ENCODE assay signal across 8 cellular contexts in genomic region chr16:29900102-29900887, GRCh38. TPM values are rescaled to one million over a fixed set of nuclear protein-coding genes. Genes with fewer than 3 reads are reported as not detected.
A peak's percentile ranks its signal among the peaks of the same experiment; 100 is the strongest.
DNase-seq lines count a peak whose midpoint lies in the region; ATAC-seq and TF ChIP-seq lines count a peak whose summit lies in the region.

Gene ASPHD1 (plus strand): TSS chr16:29900488. CDS start chr16:29900972, 484 bp downstream.

- peaks cover 36% of the 10 kb centered on the region for H3K27me3 Mint-ChIP-seq in activated T-cell treated with anti-CD3 and anti-CD28 coated beads, Interleukin-2, amount 50 U/mL, for 4 hours (ENCODE audit: low read depth)

- no peak for TF ChIP-seq CTCF in GM10266 (IDR thresholded peaks at IDR 0.05; ENCODE audit: control insufficient read depth, insufficient read depth, low read depth, missing control alignments)

- ATAC-seq in HG03432 (IDR thresholded peaks at IDR 0.05; ENCODE audit: unreplicated experiment) = peak; percentile 66
- ATAC-seq in activated T-cell treated with anti-CD3 and anti-CD28 coated beads, Interleukin-2, amount 50 U/mL, for 4 hours = peak; percentile 90 to 93
- peak; percentile 74 for ATAC-seq in esophagus mucosa

- H3K9me3 Mint-ChIP-seq in activated T-cell treated with anti-CD3 and anti-CD28 coated beads, Interleukin-2, amount 50 U/mL, for 4 hours = no peaks in the 10 kb centered on the region

- peaks cover 8% of the 10 kb centered on the region for H3K4me1 Mint-ChIP-seq in activated T-cell treated with anti-CD3 and anti-CD28 coated beads, Interleukin-2, amount 50 U/mL, for 4 hours (ENCODE audit: low read depth)

- peaks cover 13% of the 10 kb centered on the region for H3K27me3 ChIP-seq in mucosa of stomach (ENCODE audit: control insufficient read depth, insufficient read depth, low read length)

- H3K9ac ChIP-seq in mucosa of stomach (ENCODE audit: low read length) = peak within 1 kb of the TSS; percentile 74

- H3K36me3 Mint-ChIP-seq in activated T-cell treated with anti-CD3 and anti-CD28 coated beads, Interleukin-2, amount 50 U/mL, for 4 hours (ENCODE audit: insufficient read depth) = no peaks in the 10 kb centered on the region

- H3K4me3 Mint-ChIP-seq in activated T-cell treated with anti-CD3 and anti-CD28 coated beads, Interleukin-2, amount 50 U/mL, for 4 hours = peak within 1 kb of the TSS; percentile 81

- peak; percentile 93 for DNase-seq in GM10266 (ENCODE audit: extremely low spot score)
- peak; percentile 28 to 76 for DNase-seq in NOMO-1 (lab: John Stamatoyannopoulos, UW; ENCODE audit: unreplicated experiment in 2 of 2)
- peak; percentile 54 for DNase-seq in activated T-cell treated with anti-CD3 and anti-CD28 coated beads, Interleukin-2, amount 50 U/mL, for 4 hours
- peak; percentile 17 to 54 for DNase-seq in stimulated activated CD8-positive, alpha-beta memory T cell treated with anti-CD3 and anti-CD28 coated beads, Interleukin-7, amount 100 ng/mL, for 4 hours (ENCODE audit: low read depth in 2 of 2)
- DNase-seq in NK-92 treated with Interleukin-12 subunit alpha and Interleukin-12 subunit beta, amount 100 ng/mL, for 24 hours (lab: John Stamatoyannopoulos, UW) = no peak

- H3K9me3 ChIP-seq in mucosa of stomach (ENCODE audit: control insufficient read depth, low read length) = no peaks in the 10 kb centered on the region

- peak within 1 kb of the TSS; percentile 71 for H3K4me3 ChIP-seq in mucosa of stomach (ENCODE audit: low read length)

- H3K36me3 ChIP-seq in mucosa of stomach (ENCODE audit: control insufficient read depth, insufficient read depth, low read length) = no peaks in the 10 kb centered on the region

- peaks cover 19% of the 10 kb centered on the region for H3K4me1 ChIP-seq in mucosa of stomach (ENCODE audit: control insufficient read depth, insufficient read depth, low read length)

RNA-seq across cellular contexts. Expression of gene ASPHD1, which starts in this region (rescaled TPM):
- 1 to 10 TPM; 2.1 to 3.4 (median 3.2) TPM for total RNA-seq in activated T-cell treated with anti-CD3 and anti-CD28 coated beads, Interleukin-2, amount 50 U/mL, for 4 hours
- 1.00 TPM for total RNA-seq in esophagus mucosa

Comparison
In these comparisons a context has a peak if more than half of its experiments do, and no peak if none do; other contexts are left out.
1. Peak in ATAC-seq in esophagus mucosa; RNA of the gene not detected or under 1 TPM.